10 cellular contexts compared by ENCODE assay signal in the genomic region with DNA sequence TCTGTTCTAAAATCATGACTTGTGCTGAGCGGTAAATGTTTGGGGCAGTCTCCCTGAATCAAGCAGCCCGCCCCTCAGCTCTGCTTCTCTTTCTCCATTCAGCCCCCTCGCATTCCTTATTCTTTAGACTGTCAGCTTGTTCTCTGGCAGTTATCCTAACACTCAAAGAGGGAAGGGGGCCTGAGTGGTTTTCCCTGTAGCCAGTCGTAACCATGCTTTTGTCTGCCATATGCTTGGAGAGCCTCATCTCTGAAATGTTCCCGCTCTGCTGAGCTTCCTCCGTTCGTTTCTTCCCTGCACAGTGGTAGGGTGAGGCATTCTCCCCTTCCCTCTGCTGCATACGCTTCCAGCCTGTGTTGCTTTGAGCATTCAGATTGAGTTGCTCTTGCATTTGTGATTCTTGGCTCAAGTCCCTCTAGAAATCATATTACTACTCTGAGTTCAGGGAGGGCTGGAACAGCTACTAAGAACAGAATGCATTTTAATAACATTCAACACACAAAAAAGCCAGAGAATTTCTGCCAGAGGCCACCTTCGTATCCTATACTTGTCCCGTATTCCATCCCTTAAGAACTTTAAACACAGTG.
A peak's percentile ranks its signal among the peaks of the same experiment; 100 is the strongest.
DNase-seq lines count a peak whose midpoint lies in the region; ATAC-seq lines count a peak whose summit lies in the region.
"Had no signal": no experiment of that assay in that cellular context is flagged by ENCODE, and none has a peak within 500 bp of the region (broad histone marks: within the 10 kb centered on the region; RNA-seq: fewer than 3 reads in every experiment).

No MANE protein-coding gene starts in this region.

- H3K9ac ChIP-seq in BLaER1 treated with 17β-estradiol and CSF1 and Interleukin-3, amounts not matched to agents 10 nM and 100 nM, result peak overlapping the region in 8 of 11 experiments; percentile 15 to 61 (median 52); a peak in 11 of 22 replicates
- no peak overlapping the region for H3K9ac ChIP-seq in mesendoderm (ENCODE audit: low read length)

- peak; percentile 80 for DNase-seq in MG63
- peak; percentile 63 for DNase-seq in dermis blood vessel endothelial cell
- DNase-seq in mesendoderm, result peak; percentile 21
- no peak for DNase-seq in posterior vena cava (ENCODE audit: low spot score)
- no peak for DNase-seq in stimulated activated CD4-positive, alpha-beta T cell treated with anti-CD3 and anti-CD28 coated beads, Interleukin-4, amount 100 ng/mL, for 24 hours
- no peak for DNase-seq in activated effector memory CD4-positive, alpha-beta T cell treated with anti-CD3 and anti-CD28 coated beads, Interleukin-2, amount 50 U/mL, for 16 hours

- H3K4me1 ChIP-seq in BLaER1 treated with 17β-estradiol and CSF1 and Interleukin-3, amounts not matched to agents 10 nM and 100 nM, result peaks cover 33 to 53% (median 47%) of the 10 kb centered on the region in 10 experiments
- H3K4me1 ChIP-seq in mesendoderm (ENCODE audit: control insufficient read depth, low read depth, low read length), result no peaks in the 10 kb centered on the region

- no peak overlapping the region for H3K23ac ChIP-seq in mesendoderm (ENCODE audit: low read length)

- H3K79me1 ChIP-seq in mesendoderm (ENCODE audit: low read length), result no peaks in the 10 kb centered on the region

- no peaks in the 10 kb centered on the region for H3K79me2 ChIP-seq in mesendoderm (ENCODE audit: control insufficient read depth, insufficient read depth, low read length)

- peak overlapping the region; percentile 70 to 95 (median 81); a peak in 21 of 22 replicates for H3K4me2 ChIP-seq in BLaER1 treated with 17β-estradiol and CSF1 and Interleukin-3, amounts not matched to agents 10 nM and 100 nM
- H3K4me2 ChIP-seq in mesendoderm (ENCODE audit: low read length), result no peak overlapping the region

- no peak overlapping the region for H3K4ac ChIP-seq in mesendoderm (ENCODE audit: low read depth, low read length)

- no peak overlapping the region for H4K8ac ChIP-seq in mesendoderm (ENCODE audit: low read depth, low read length)

- peaks cover 0 to 18% (median 0%) of the 10 kb centered on the region in 11 experiments; a peak in 3 of 22 replicates for H3K36me3 ChIP-seq in BLaER1 treated with 17β-estradiol and CSF1 and Interleukin-3, amounts not matched to agents 10 nM and 100 nM
- H3K36me3 ChIP-seq in MG63 (peaks cover 12% of the 10 kb centered on the region), mesendoderm (ENCODE audit: control insufficient read depth, insufficient read depth, low read length) (no peaks in the 10 kb centered on the region)
- H3K36me3 ChIP-seq: adrenal gland, neutrophil had no signal

- no peaks in the 10 kb centered on the region for H3K27me3 ChIP-seq in BLaER1 treated with 17β-estradiol and CSF1 and Interleukin-3, amounts not matched to agents 10 nM and 100 nM
- no peaks in the 10 kb centered on the region for H3K27me3 ChIP-seq in MG63
- no peaks in the 10 kb centered on the region for H3K27me3 ChIP-seq in mesendoderm (ENCODE audit: insufficient read depth, low read length, poor library complexity)
- H3K27me3 ChIP-seq: adrenal gland, neutrophil had no signal

- no peak overlapping the region for H2BK15ac ChIP-seq in mesendoderm (replicated peaks; ENCODE audit: low read depth)

- no peak overlapping the region for H2BK120ac ChIP-seq in mesendoderm (ENCODE audit: low read depth, low read length)

- ATAC-seq in HG02840 (IDR thresholded peaks at IDR 0.05; ENCODE audit: low FRiP score, unreplicated experiment), result no peak

- peak overlapping the region in 9 of 11 experiments; percentile 31 to 79 (median 64); a peak in 17 of 22 replicates for H3K27ac ChIP-seq in BLaER1 treated with 17β-estradiol and CSF1 and Interleukin-3, amounts not matched to agents 10 nM and 100 nM
- H3K27ac ChIP-seq in mesendoderm (ENCODE audit: low read depth, low read length), result no peak overlapping the region
- H3K27ac ChIP-seq: neutrophil had no signal

- peaks cover 0 to 5% (median 0%) of the 10 kb centered on the region in 11 experiments; a peak in 1 of 22 replicates for H4K20me1 ChIP-seq in BLaER1 treated with 17β-estradiol and CSF1 and Interleukin-3, amounts not matched to agents 10 nM and 100 nM

- no CpG with 5 or more reads among the region's 10 CpGs for WGBS in mesendoderm (ENCODE audit: extremely low coverage, insufficient coverage, low lambda C conversion rate)

- no peak overlapping the region for H4K5ac ChIP-seq in mesendoderm (ENCODE audit: low read length)

- no peak overlapping the region for H3K56ac ChIP-seq in mesendoderm (ENCODE audit: low read length)

- no peaks in the 10 kb centered on the region for H3K9me3 ChIP-seq in BLaER1 treated with 17β-estradiol and CSF1 and Interleukin-3, amounts not matched to agents 10 nM and 100 nM (replicated peaks in 1 of 11)
- no peaks in the 10 kb centered on the region for H3K9me3 ChIP-seq in MG63
- H3K9me3 ChIP-seq: adrenal gland, neutrophil had no signal

- no peak overlapping the region for H3K4me3 ChIP-seq in BLaER1 treated with 17β-estradiol and CSF1 and Interleukin-3, amounts not matched to agents 10 nM and 100 nM
- H3K4me3 ChIP-seq in MG63, result peak overlapping the region; percentile 1; the same call in 1 of the 2 replicates
- no peak overlapping the region for H3K4me3 ChIP-seq in mesendoderm (ENCODE audit: low read length)
- H3K4me3 ChIP-seq: adrenal gland had no signal

- H2BK5ac ChIP-seq in mesendoderm (ENCODE audit: low read length), result no peak overlapping the region

- H2AK5ac ChIP-seq in mesendoderm (ENCODE audit: low read length), result no peak overlapping the region

- H3K18ac ChIP-seq in mesendoderm (ENCODE audit: low read length), result no peak overlapping the region

- intact Hi-C loops in posterior vena cava (cut with DNase I), result no loop called here

Comparison
In these comparisons a context has a peak if more than half of its experiments do, and no peak if none do; other contexts are left out.
1. DNase-seq: peak in MG63 (single experiment), dermis blood vessel endothelial cell (single experiment) and mesendoderm (single experiment); none in posterior vena cava (single experiment), stimulated activated CD4-positive, alpha-beta T cell treated with anti-CD3 and anti-CD28 coated beads, Interleukin-4, amount 100 ng/mL, for 24 hours (single experiment) and activated effector memory CD4-positive, alpha-beta T cell treated with anti-CD3 and anti-CD28 coated beads, Interleukin-2, amount 50 U/mL, for 16 hours (single experiment).